ENCODE assay signal across 8 cellular contexts in the genomic region with DNA sequence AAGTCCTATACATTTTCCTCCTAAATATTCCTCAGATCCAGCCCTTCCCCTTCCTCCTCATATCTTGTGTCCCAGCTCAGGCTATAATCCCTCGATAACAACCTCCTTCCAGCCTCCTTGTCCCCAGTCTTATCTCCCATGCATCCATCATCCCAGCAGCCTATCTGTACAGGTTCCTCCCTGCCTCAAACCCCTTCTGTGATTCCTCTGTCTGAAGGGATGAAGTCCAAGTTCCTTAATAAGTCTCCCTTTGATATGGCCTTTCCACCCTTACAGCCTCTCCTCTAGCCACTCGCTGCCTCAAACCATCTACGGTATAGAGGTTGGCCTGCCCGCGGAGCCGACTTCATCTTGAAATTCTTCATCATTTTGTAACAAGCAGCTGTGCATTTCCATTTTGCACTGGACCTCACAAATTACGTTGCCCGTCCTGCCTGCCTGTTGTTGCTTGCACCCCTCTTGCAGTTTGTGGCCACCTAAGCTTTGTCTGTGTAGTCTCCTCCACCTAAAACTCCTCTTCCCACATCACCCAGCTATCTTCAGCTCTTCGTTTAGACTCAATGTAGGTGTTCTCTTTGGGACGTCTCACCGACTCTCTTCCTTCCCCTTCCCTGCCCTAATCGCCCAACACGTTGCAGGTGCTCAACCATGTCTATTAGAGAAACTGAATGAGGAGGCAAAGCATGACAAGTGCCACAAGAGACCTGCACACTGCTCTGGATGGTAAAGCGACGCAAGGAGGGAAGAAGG. TPM values are rescaled to one million over a fixed set of nuclear protein-coding genes. Genes with fewer than 3 reads are reported as not detected.
DNase-seq lines count a peak whose midpoint lies in the region; ATAC-seq and TF ChIP-seq lines count a peak whose summit lies in the region.

No MANE protein-coding gene starts in this region.

- H3K36me3 ChIP-seq in ACC112 (ENCODE audit: insufficient read depth, low read length) (no peaks in the 10 kb centered on the region), HUES6 (ENCODE audit: control insufficient read depth, insufficient read depth, low read length) (peaks cover 22% of the 10 kb centered on the region), breast epithelium (no peaks in the 10 kb centered on the region)
- peaks cover 0 to 21% (median 0%) of the 10 kb centered on the region in 3 experiments for H3K36me3 ChIP-seq in naive thymus-derived CD4-positive, alpha-beta T cell (ENCODE audit: control insufficient read depth in 2 of 3, insufficient read depth in 3 of 3, low read length in 3 of 3)

- H3K4me3 Mint-ChIP-seq in naive thymus-derived CD4-positive, alpha-beta T cell, result peak overlapping the region; percentile 95 to 100 (median 99)

- H3K9me3 Mint-ChIP-seq in naive thymus-derived CD4-positive, alpha-beta T cell, result no peaks in the 10 kb centered on the region

- no peak for TF ChIP-seq CTCF in breast epithelium (IDR thresholded peaks at IDR 0.05)

- POLR2A ChIA-PET in naive thymus-derived CD4-positive, alpha-beta T cell (lab: Charles Lee), result interaction anchor here (0.6 to 3.3 kb wide), 13 partner anchors 8 to 1354 kb away, joined by 3 to 27 read pairs (median 4); a partner anchor contains a TSS

- H3K4me1 Mint-ChIP-seq in naive thymus-derived CD4-positive, alpha-beta T cell, result peaks cover 14 to 41% (median 26%) of the 10 kb centered on the region in 7 donors

- H3K36me3 Mint-ChIP-seq in naive thymus-derived CD4-positive, alpha-beta T cell, result peaks cover 0 to 18% (median 7%) of the 10 kb centered on the region in 5 donors

- no peak for ATAC-seq in naive thymus-derived CD4-positive, alpha-beta T cell
- no peak for ATAC-seq in GM18505 (IDR thresholded peaks at IDR 0.05; ENCODE audit: unreplicated experiment)

- no peaks in the 10 kb centered on the region for H3K9me3 ChIP-seq in HUES6 (ENCODE audit: control insufficient read depth, insufficient read depth, low read depth, low read length)
- H3K9me3 ChIP-seq in breast epithelium, result no peaks in the 10 kb centered on the region
- no peaks in the 10 kb centered on the region for H3K9me3 ChIP-seq in naive thymus-derived CD4-positive, alpha-beta T cell (ENCODE audit: control insufficient read depth in 2 of 3, low read length in 3 of 3)

- H3K4me3 ChIP-seq in ACC112 (ENCODE audit: low read depth, low read length) (peak overlapping the region; percentile 61), HUES6 (ENCODE audit: low read depth, low read length) (peak overlapping the region; percentile 46), breast epithelium (peak overlapping the region; percentile 14 to 98 (median 97))
- peak overlapping the region; percentile 96 for H3K4me3 ChIP-seq in naive thymus-derived CD4-positive, alpha-beta T cell (ENCODE audit: low read length)

- no peak overlapping the region for H3K9ac ChIP-seq in HUES6 (ENCODE audit: low read length)

- peaks cover 16% of the 10 kb centered on the region for H3K79me2 ChIP-seq in ACC112 (ENCODE audit: control insufficient read depth, insufficient read depth, low read length, unreplicated experiment)

- DNase-seq in breast epithelium (ENCODE audit: low spot score in 2 of 2), result no peak
- no peak for DNase-seq in naive thymus-derived CD4-positive, alpha-beta T cell
- no peak for DNase-seq in NCI-H1694 (lab: John Stamatoyannopoulos, UW)
- no peak for DNase-seq in NCI-H774 (lab: John Stamatoyannopoulos, UW)
- no peak for DNase-seq in stimulated activated CD4-positive, alpha-beta T cell treated with anti-CD3 and anti-CD28 coated beads, Interleukin-15, amount 100 ng/mL, for 24 hours

- intact Hi-C loops in breast epithelium (cut with DNase I; ENCODE audit: low total_unique reads), result no loop called here
- intact Hi-C loops in naive thymus-derived CD4-positive, alpha-beta T cell (cut with micrococcal nuclease), result loop anchor here (1.0 to 5.0 kb wide), 13 partner anchors 21 to 1707 kb away; a partner anchor contains a TSS

- peaks cover 26% of the 10 kb centered on the region for H3K4me1 ChIP-seq in ACC112 (ENCODE audit: control insufficient read depth, insufficient read depth, low read length, unreplicated experiment)
- H3K4me1 ChIP-seq in HUES6 (ENCODE audit: control insufficient read depth, insufficient read depth, low read length), result peaks cover 8% of the 10 kb centered on the region
- H3K4me1 ChIP-seq in breast epithelium, result peaks cover 0 to 7% of the 10 kb centered on the region in 2 donors
- peaks cover 6 to 12% of the 10 kb centered on the region in 2 donors for H3K4me1 ChIP-seq in naive thymus-derived CD4-positive, alpha-beta T cell (ENCODE audit: control insufficient read depth in 2 of 2, insufficient read depth in 2 of 2, low read length in 2 of 2)

- no peak for TF ChIP-seq POLR2A in breast epithelium (IDR thresholded peaks at IDR 0.05)
- no peak for TF ChIP-seq POLR2A in GM18505 (IDR thresholded peaks at IDR 0.05; ENCODE audit: borderline replicate concordance, extremely low read depth, insufficient read depth, insufficient read length)

- no peaks in the 10 kb centered on the region for H3K27me3 Mint-ChIP-seq in naive thymus-derived CD4-positive, alpha-beta T cell

- peak overlapping the region; percentile 78 for H2AFZ ChIP-seq in ACC112 (ENCODE audit: low read length, unreplicated experiment)

- CTCF ChIA-PET in naive thymus-derived CD4-positive, alpha-beta T cell (lab: Charles Lee), result interaction anchor here (0.7 to 9.8 kb wide), 15 partner anchors 8 to 129 kb away, joined by 3 to 126 read pairs (median 4); a partner anchor contains a TSS

- H3K27ac ChIP-seq in ACC112 (ENCODE audit: low read depth, low read length) (no peak overlapping the region), HUES6 (ENCODE audit: low read depth, low read length) (no peak overlapping the region), breast epithelium (peak overlapping the region; percentile 94 to 95)
- peak overlapping the region; percentile 63 for H3K27ac ChIP-seq in naive thymus-derived CD4-positive, alpha-beta T cell (ENCODE audit: low read depth, low read length)

- H3K27me3 ChIP-seq in ACC112 (ENCODE audit: insufficient read depth, low read length) (no peaks in the 10 kb centered on the region), HUES6 (ENCODE audit: control insufficient read depth, insufficient read depth, low read length) (no peaks in the 10 kb centered on the region), breast epithelium (no peaks in the 10 kb centered on the region)
- no peaks in the 10 kb centered on the region for H3K27me3 ChIP-seq in naive thymus-derived CD4-positive, alpha-beta T cell (ENCODE audit: control insufficient read depth in 2 of 2, insufficient read depth in 2 of 2, low read length in 2 of 2)

- H3K27ac Mint-ChIP-seq in naive thymus-derived CD4-positive, alpha-beta T cell, result peak overlapping the region; percentile 63 to 96 (median 89)

RNA-seq across cellular contexts. Expression of a gene that starts 0.8 kb away (rescaled TPM):
- total RNA-seq in breast epithelium, result 100 to 1,000 TPM; 121 to 198 (median 183) TPM
- 100 to 1,000 TPM; 238 to 349 (median 276) TPM for total RNA-seq in naive thymus-derived CD4-positive, alpha-beta T cell
- polyA plus RNA-seq in naive thymus-derived CD4-positive, alpha-beta T cell, result 10 to 100 TPM; 72.4 to 86.8 TPM

RNA-seq across cellular contexts. Expression of a gene that starts 12.5 kb away (rescaled TPM):
- 100 to 1,000 TPM in 1 of 3 donors, 10 to 100 TPM in 1, not detected in 1; 38.7 to 105 TPM for total RNA-seq in breast epithelium
- not detected for total RNA-seq in naive thymus-derived CD4-positive, alpha-beta T cell
- polyA plus RNA-seq in naive thymus-derived CD4-positive, alpha-beta T cell, result under 1 TPM in 1 of 2 donors, not detected in 1; 0.32 TPM

RNA-seq across cellular contexts. Expression of a gene that starts 28.8 kb away (rescaled TPM):
- total RNA-seq in breast epithelium, result 10 to 100 TPM; 28.3 to 61.2 (median 34.7) TPM
- total RNA-seq in naive thymus-derived CD4-positive, alpha-beta T cell, result 10 to 100 TPM; 12.0 to 35.7 (median 14.1) TPM
- 10 to 100 TPM; 16.2 to 25.1 TPM for polyA plus RNA-seq in naive thymus-derived CD4-positive, alpha-beta T cell

Comparison
In these comparisons a context has a peak if more than half of its experiments do, and no peak if none do; other contexts are left out.
1. H3K27ac ChIP-seq: peak in breast epithelium (2 of 2) and naive thymus-derived CD4-positive, alpha-beta T cell (single experiment); none in ACC112 (single experiment) and HUES6 (single experiment).
2. H3K4me3 ChIP-seq: peak in every context shown above with its lines; median percentile 97 in breast epithelium; 96 in naive thymus-derived CD4-positive, alpha-beta T cell; 61 in ACC112; 46 in HUES6.